Comparison of ENCODE assay signal across 1 cellular context in the genomic region with DNA sequence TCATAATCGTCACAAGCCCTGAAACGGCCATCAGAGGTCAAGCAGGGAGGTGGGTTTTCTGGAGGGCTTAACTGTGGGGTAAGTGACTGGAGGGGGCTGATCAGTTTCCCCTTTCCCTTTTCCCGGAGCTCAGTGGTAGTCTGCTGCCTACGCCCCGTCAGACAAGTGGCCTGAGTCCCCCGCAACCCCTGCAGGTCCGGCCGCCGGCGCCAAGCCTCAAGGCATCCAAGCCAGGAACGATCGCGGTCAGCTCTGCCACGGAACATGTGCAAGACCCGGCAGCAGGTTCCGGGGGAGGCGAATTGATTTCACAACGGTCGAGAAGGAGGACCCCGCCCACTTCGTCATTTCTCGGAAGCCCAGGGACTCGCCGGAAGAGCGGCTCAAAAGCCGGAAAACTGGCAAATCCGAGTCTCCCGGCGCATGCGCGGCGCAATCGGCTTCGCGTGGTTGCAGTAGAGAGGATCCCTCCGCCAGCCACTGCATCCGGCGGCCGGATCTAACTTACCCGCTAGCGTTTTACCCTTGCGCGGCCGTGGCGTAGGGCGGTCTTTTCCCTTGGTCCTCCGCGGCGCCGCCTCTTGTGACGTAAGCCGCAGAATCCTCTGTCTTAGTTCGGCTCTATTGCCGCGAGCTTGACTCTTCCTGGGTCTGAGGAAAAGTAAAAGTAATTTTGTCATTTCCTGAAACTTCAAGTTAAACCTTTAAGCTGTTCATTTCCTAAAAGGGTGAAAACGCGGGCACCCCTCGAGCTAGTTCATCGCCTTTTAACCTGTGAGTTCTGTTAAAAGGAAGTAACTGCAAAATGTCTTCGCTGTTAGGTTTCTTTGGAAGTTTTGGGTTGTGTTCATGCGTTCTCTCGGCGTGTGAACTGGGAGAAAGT.
TF ChIP-seq lines count a peak whose summit lies in the region.

No MANE protein-coding gene starts in this region.

TF ChIP-seq in HepG2, 621 proteins besides CTCF, POLR2A, EP300 and RAD21 (continued from another document and continues in another):
- peak; percentile 96 for TF ChIP-seq ZNF280D (CRISPR knock-in tag; IDR thresholded peaks at IDR 0.05)
- TF ChIP-seq, protein P1, sequence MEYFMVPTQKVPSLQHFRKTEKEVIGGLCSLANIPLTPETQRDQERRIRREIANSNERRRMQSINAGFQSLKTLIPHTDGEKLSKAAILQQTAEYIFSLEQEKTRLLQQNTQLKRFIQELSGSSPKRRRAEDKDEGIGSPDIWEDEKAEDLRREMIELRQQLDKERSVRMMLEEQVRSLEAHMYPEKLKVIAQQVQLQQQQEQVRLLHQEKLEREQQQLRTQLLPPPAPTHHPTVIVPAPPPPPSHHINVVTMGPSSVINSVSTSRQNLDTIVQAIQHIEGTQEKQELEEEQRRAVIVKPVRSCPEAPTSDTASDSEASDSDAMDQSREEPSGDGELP (IDR thresholded peaks at IDR 0.05; ENCODE audit: borderline replicate concordance, low read depth): peak; percentile 67; the same call in 1 of the 2 replicates
- TF ChIP-seq REPIN1 (CRISPR knock-in tag; IDR thresholded peaks at IDR 0.05; ENCODE audit: borderline replicate concordance, low read depth): peak; percentile 97
- no peak for TF ChIP-seq RAD51 (IDR thresholded peaks at IDR 0.05; ENCODE audit: borderline replicate concordance)
- peak; percentile 62; the same call in 1 of the 2 replicates for TF ChIP-seq HNF4G (IDR thresholded peaks at IDR 0.05; ENCODE audit: borderline replicate concordance, low read depth, low read length)
- peak; percentile 45; the same call in 1 of the 2 replicates for TF ChIP-seq HNF4G (CRISPR knock-in tag; IDR thresholded peaks at IDR 0.05; ENCODE audit: borderline replicate concordance, low read depth)
- TF ChIP-seq ZNF331 (CRISPR knock-in tag; IDR thresholded peaks at IDR 0.05): peak; percentile 95
- peak; percentile 57; the same call in 1 of the 2 replicates for TF ChIP-seq ZNF563 (CRISPR knock-in tag; IDR thresholded peaks at IDR 0.05)
- TF ChIP-seq, protein P2, sequence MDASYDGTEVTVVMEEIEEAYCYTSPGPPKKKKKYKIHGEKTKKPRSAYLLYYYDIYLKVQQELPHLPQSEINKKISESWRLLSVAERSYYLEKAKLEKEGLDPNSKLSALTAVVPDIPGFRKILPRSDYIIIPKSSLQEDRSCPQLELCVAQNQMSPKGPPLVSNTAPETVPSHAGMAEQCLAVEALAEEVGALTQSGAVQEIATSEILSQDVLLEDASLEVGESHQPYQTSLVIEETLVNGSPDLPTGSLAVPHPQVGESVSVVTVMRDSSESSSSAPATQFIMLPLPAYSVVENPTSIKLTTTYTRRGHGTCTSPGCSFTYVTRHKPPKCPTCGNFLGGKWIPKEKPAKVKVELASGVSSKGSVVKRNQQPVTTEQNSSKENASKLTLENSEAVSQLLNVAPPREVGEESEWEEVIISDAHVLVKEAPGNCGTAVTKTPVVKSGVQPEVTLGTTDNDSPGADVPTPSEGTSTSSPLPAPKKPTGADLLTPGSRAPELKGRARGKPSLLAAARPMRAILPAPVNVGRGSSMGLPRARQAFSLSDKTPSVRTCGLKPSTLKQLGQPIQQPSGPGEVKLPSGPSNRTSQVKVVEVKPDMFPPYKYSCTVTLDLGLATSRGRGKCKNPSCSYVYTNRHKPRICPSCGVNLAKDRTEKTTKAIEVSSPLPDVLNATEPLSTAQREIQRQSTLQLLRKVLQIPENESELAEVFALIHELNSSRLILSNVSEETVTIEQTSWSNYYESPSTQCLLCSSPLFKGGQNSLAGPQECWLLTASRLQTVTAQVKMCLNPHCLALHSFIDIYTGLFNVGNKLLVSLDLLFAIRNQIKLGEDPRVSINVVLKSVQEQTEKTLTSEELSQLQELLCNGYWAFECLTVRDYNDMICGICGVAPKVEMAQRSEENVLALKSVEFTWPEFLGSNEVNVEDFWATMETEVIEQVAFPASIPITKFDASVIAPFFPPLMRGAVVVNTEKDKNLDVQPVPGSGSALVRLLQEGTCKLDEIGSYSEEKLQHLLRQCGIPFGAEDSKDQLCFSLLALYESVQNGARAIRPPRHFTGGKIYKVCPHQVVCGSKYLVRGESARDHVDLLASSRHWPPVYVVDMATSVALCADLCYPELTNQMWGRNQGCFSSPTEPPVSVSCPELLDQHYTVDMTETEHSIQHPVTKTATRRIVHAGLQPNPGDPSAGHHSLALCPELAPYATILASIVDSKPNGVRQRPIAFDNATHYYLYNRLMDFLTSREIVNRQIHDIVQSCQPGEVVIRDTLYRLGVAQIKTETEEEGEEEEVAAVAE (CRISPR knock-in tag; IDR thresholded peaks at IDR 0.05; ENCODE audit: borderline replicate concordance): no peak; the same call in 1 of the 2 replicates
- peak; percentile 90 for TF ChIP-seq SP4 (CRISPR knock-in tag; IDR thresholded peaks at IDR 0.05)
- no peak for TF ChIP-seq SP1 (IDR thresholded peaks at IDR 0.05)
- peak; percentile 95 for TF ChIP-seq SP1 (CRISPR knock-in tag; IDR thresholded peaks at IDR 0.05)
- TF ChIP-seq ZNF335 (CRISPR knock-in tag; IDR thresholded peaks at IDR 0.05): peak; percentile 67; the same call in 1 of the 2 replicates
- TF ChIP-seq SRSF4 (IDR thresholded peaks at IDR 0.05; ENCODE audit: low read depth, low read length, poor library complexity, severe bottlenecking): no peak
- TF ChIP-seq, protein P3, sequence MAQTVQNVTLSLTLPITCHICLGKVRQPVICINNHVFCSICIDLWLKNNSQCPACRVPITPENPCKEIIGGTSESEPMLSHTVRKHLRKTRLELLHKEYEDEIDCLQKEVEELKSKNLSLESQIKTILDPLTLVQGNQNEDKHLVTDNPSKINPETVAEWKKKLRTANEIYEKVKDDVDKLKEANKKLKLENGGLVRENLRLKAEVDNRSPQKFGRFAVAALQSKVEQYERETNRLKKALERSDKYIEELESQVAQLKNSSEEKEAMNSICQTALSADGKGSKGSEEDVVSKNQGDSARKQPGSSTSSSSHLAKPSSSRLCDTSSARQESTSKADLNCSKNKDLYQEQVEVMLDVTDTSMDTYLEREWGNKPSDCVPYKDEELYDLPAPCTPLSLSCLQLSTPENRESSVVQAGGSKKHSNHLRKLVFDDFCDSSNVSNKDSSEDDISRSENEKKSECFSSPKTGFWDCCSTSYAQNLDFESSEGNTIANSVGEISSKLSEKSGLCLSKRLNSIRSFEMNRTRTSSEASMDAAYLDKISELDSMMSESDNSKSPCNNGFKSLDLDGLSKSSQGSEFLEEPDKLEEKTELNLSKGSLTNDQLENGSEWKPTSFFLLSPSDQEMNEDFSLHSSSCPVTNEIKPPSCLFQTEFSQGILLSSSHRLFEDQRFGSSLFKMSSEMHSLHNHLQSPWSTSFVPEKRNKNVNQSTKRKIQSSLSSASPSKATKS (CRISPR knock-in tag; IDR thresholded peaks at IDR 0.05): no peak; the same call in 1 of the 2 replicates
- no peak for TF ChIP-seq BCLAF1 (IDR thresholded peaks at IDR 0.05)
- TF ChIP-seq ZNF646 (CRISPR knock-in tag; IDR thresholded peaks at IDR 0.05): no peak
- no peak for TF ChIP-seq RFX3 (CRISPR knock-in tag; IDR thresholded peaks at IDR 0.05)
- TF ChIP-seq ZNF549 (CRISPR knock-in tag; IDR thresholded peaks at IDR 0.05): 0 out of 2 replicates have a peak, but pooled peaks have one; percentile 6
- peak; percentile 57; the same call in 1 of the 2 replicates for TF ChIP-seq MAZ (IDR thresholded peaks at IDR 0.05; ENCODE audit: borderline replicate concordance, low read depth, low read length)
- peak; percentile 90 for TF ChIP-seq MAZ (CRISPR knock-in tag; IDR thresholded peaks at IDR 0.05; ENCODE audit: low read depth)
- TF ChIP-seq SOX5 (CRISPR knock-in tag; IDR thresholded peaks at IDR 0.05; ENCODE audit: borderline replicate concordance): peak; percentile 81
- no peak; the same call in 1 of the 2 replicates for TF ChIP-seq ZNF775 (CRISPR knock-in tag; IDR thresholded peaks at IDR 0.05; ENCODE audit: borderline replicate concordance)
- peak; percentile 70; the same call in 1 of the 2 replicates for TF ChIP-seq ZBTB33 (CRISPR knock-in tag; IDR thresholded peaks at IDR 0.05)
- no peak for TF ChIP-seq CHCHD3 (CRISPR knock-in tag; IDR thresholded peaks at IDR 0.05)
- TF ChIP-seq ZFP41 (CRISPR knock-in tag; IDR thresholded peaks at IDR 0.05; ENCODE audit: borderline replicate concordance): peak; percentile 87; the same call in 1 of the 2 replicates
- no peak; the same call in 1 of the 2 replicates for TF ChIP-seq ZNF552 (CRISPR knock-in tag; IDR thresholded peaks at IDR 0.05; ENCODE audit: borderline replicate concordance)
